22 cellular contexts compared by ENCODE assay signal in genomic region chr2:231039294-231039664, GRCh38. TPM values are rescaled to one million over a fixed set of nuclear protein-coding genes. Genes with fewer than 3 reads are reported as not detected.
A peak's percentile ranks its signal among the peaks of the same experiment; 100 is the strongest.
DNase-seq lines count a peak whose midpoint lies in the region; ATAC-seq and TF ChIP-seq lines count a peak whose summit lies in the region.
"Had no signal": no experiment of that assay in that cellular context is flagged by ENCODE, and none has a peak within 500 bp of the region (broad histone marks: within the 10 kb centered on the region; RNA-seq: fewer than 3 reads in every experiment).

No MANE protein-coding gene starts in this region.

- peaks cover 69% of the 10 kb centered on the region for H3K27me3 Mint-ChIP-seq in CD4-positive, alpha-beta T cell
- peaks cover 29 to 71% (median 55%) of the 10 kb centered on the region in 5 donors for H3K27me3 Mint-ChIP-seq in naive thymus-derived CD8-positive, alpha-beta T cell

- no peaks in the 10 kb centered on the region for H3K9me3 Mint-ChIP-seq in CD4-positive, alpha-beta T cell
- no peaks in the 10 kb centered on the region for H3K9me3 Mint-ChIP-seq in naive thymus-derived CD8-positive, alpha-beta T cell
- H3K9me3 Mint-ChIP-seq: CD4-positive, alpha-beta memory T cell had no signal

- H3K4me3 Mint-ChIP-seq in CD4-positive, alpha-beta T cell: peak overlapping the region; percentile 15
- peak overlapping the region in 1 of 10 donors; percentile 47 for H3K4me3 Mint-ChIP-seq in naive thymus-derived CD8-positive, alpha-beta T cell

- H3K36me3 ChIP-seq in right lobe of liver: peaks cover 0 to 33% (median 8%) of the 10 kb centered on the region in 4 donors
- no peaks in the 10 kb centered on the region for H3K36me3 ChIP-seq in esophagus muscularis mucosa
- H3K36me3 ChIP-seq: SJSA1 had no signal

- WGBS in right lobe of liver (ENCODE audit: insufficient coverage, low coverage, low lambda C conversion rate, missing lambda C conversion rate): 36% methylated on average over 4 of the region's 6 CpGs
- WGBS in esophagus muscularis mucosa: 85% methylated on average over 4 of the region's 6 CpGs

- H3K27me3 ChIP-seq in CD4-positive, alpha-beta T cell (ENCODE audit: control insufficient read depth, insufficient read depth, low read length): peaks cover 61% of the 10 kb centered on the region
- H3K27me3 ChIP-seq in dorsolateral prefrontal cortex: no peaks in the 10 kb centered on the region
- no peaks in the 10 kb centered on the region for H3K27me3 ChIP-seq in right lobe of liver
- H3K27me3 ChIP-seq in esophagus muscularis mucosa: peaks cover 0 to 81% (median 39%) of the 10 kb centered on the region in 4 donors

- TF ChIP-seq POLR2A in right lobe of liver (IDR thresholded peaks at IDR 0.05) (no peak), esophagus muscularis mucosa (IDR thresholded peaks at IDR 0.05; ENCODE audit: low read depth) (no peak)

- CTCF ChIA-PET in CD4-positive, alpha-beta T cell (lab: Charles Lee): interaction anchor here (0.8 kb wide), 1 partner anchor 14 kb away, joined by 3 read pairs; no protein-coding TSS in a partner anchor

- ATAC-seq in CD4-positive, alpha-beta T cell (ENCODE audit: poor library complexity): no peak
- ATAC-seq in right lobe of liver: peak in 2 of 4 donors; percentile 5 to 17
- no peak for ATAC-seq in naive thymus-derived CD8-positive, alpha-beta T cell
- ATAC-seq: HCT116 had no signal

- H3K4me1 Mint-ChIP-seq in CD4-positive, alpha-beta T cell (ENCODE audit: low read depth): no peaks in the 10 kb centered on the region
- peaks cover 2 to 10% (median 7%) of the 10 kb centered on the region in 4 donors for H3K4me1 Mint-ChIP-seq in naive thymus-derived CD8-positive, alpha-beta T cell

- no peak for TF ChIP-seq CTCF in CD4-positive, alpha-beta T cell (IDR thresholded peaks at IDR 0.05)
- no peak for TF ChIP-seq CTCF in dorsolateral prefrontal cortex (IDR thresholded peaks at IDR 0.05 in 54 of 56, conservative IDR thresholded peaks at IDR 0.05 in 2 of 56; ENCODE audit: low read depth in 1 of 56, partially characterized antibody in 56 of 56)
- TF ChIP-seq CTCF in right lobe of liver (IDR thresholded peaks at IDR 0.05): no peak
- no peak for TF ChIP-seq CTCF in esophagus muscularis mucosa (IDR thresholded peaks at IDR 0.05)

- no peak for DNase-seq in CD4-positive, alpha-beta T cell
- no peak for DNase-seq in dorsolateral prefrontal cortex
- DNase-seq in right lobe of liver: no peak
- no peak for DNase-seq in NCI-H774 (lab: John Stamatoyannopoulos, UW)
- no peak for DNase-seq in naive thymus-derived CD8-positive, alpha-beta T cell
- DNase-seq in esophagus muscularis mucosa (ENCODE audit: extremely low spot score): no peak
- DNase-seq: CD4-positive, alpha-beta memory T cell; DMS53; EL; GF-D8; Karpas-422; NCI-H1694; NCI-H2081; NCI-H526; OCI-M1 had no signal

- no peak for TF ChIP-seq EP300 in esophagus muscularis mucosa (IDR thresholded peaks at IDR 0.05)

- intact Hi-C loops in CD4-positive, alpha-beta T cell (cut with DNase I, micrococcal nuclease): no loop called here
- intact Hi-C loops in dorsolateral prefrontal cortex (cut with DNase I): loop anchor here (2.0 to 10.0 kb wide), 5 partner anchors 14 to 324 kb away; partner anchors contain the start of genes CAB39 (in 1 of the 2) and ITM2C (in 1 of the 2)
- intact Hi-C loops in right lobe of liver (cut with DNase I): no loop called here
- intact Hi-C loops in esophagus muscularis mucosa (cut with DNase I): no loop called here

- H3K27ac ChIP-seq in CD4-positive, alpha-beta T cell (ENCODE audit: low read depth, low read length): no peak overlapping the region
- peak overlapping the region in 55 of 59 donors; percentile 4 to 96 (median 91) for H3K27ac ChIP-seq in dorsolateral prefrontal cortex
- peak overlapping the region in 2 of 3 donors; percentile 46 to 89 for H3K27ac ChIP-seq in right lobe of liver
- H3K27ac ChIP-seq in temporal lobe (ENCODE audit: low read depth, low read length): peak overlapping the region; percentile 36
- no peak overlapping the region for H3K27ac ChIP-seq in esophagus muscularis mucosa (replicated peaks in 1 of 4)
- H3K27ac ChIP-seq: SJSA1 had no signal

- H3K4me3 ChIP-seq in dorsolateral prefrontal cortex (peak overlapping the region in 51 of 59 donors; percentile 19 to 81 (median 71)), right lobe of liver (peak overlapping the region; percentile 62 to 91 (median 84)), esophagus muscularis mucosa (no peak overlapping the region)
- H3K4me3 ChIP-seq: SJSA1 had no signal

- no peaks in the 10 kb centered on the region for H3K9me3 ChIP-seq in CD4-positive, alpha-beta T cell (ENCODE audit: control insufficient read depth, low read length)
- H3K9me3 ChIP-seq in right lobe of liver: no peaks in the 10 kb centered on the region
- no peaks in the 10 kb centered on the region for H3K9me3 ChIP-seq in esophagus muscularis mucosa
- H3K9me3 ChIP-seq: SJSA1 had no signal

- H3K4me1 ChIP-seq in right lobe of liver: peaks cover 0 to 63% (median 15%) of the 10 kb centered on the region in 4 donors
- H3K4me1 ChIP-seq in esophagus muscularis mucosa: peaks cover 0 to 17% (median 12%) of the 10 kb centered on the region in 4 donors

- POLR2A ChIA-PET in CD4-positive, alpha-beta T cell (lab: Charles Lee): no interaction called here
- POLR2A ChIA-PET in naive thymus-derived CD8-positive, alpha-beta T cell (lab: Charles Lee): interaction anchor here (1.0 kb wide), 1 partner anchor 8 kb away, joined by 4 read pairs; no protein-coding TSS in a partner anchor

- H3K36me3 Mint-ChIP-seq in CD4-positive, alpha-beta T cell (ENCODE audit: low read depth): no peaks in the 10 kb centered on the region
- no peaks in the 10 kb centered on the region for H3K36me3 Mint-ChIP-seq in naive thymus-derived CD8-positive, alpha-beta T cell
- H3K36me3 Mint-ChIP-seq: CD4-positive, alpha-beta memory T cell had no signal

- H3K27ac Mint-ChIP-seq in CD4-positive, alpha-beta T cell: no peak overlapping the region
- peak overlapping the region in 1 of 10 donors; percentile 40 for H3K27ac Mint-ChIP-seq in naive thymus-derived CD8-positive, alpha-beta T cell
- H3K27ac Mint-ChIP-seq: CD4-positive, alpha-beta memory T cell had no signal

RNA-seq across cellular contexts. Expression of gene C2orf72, which starts 2.0 kb away (rescaled TPM):
- total RNA-seq in CD4-positive, alpha-beta T cell: not detected
- total RNA-seq in dorsolateral prefrontal cortex: 100 to 1,000 TPM in 9 of 120 experiments, 10 to 100 TPM in 111; 46.0 to 121 (median 74.5) TPM
- 100 to 1,000 TPM in 2 of 6 experiments, 10 to 100 TPM in 4; 76.0 to 167 (median 85.9) TPM for total RNA-seq in right lobe of liver
- total RNA-seq in temporal lobe: 31.0 TPM
- total RNA-seq in naive thymus-derived CD8-positive, alpha-beta T cell: not detected
- polyA plus RNA-seq in naive thymus-derived CD8-positive, alpha-beta T cell: not detected
- total RNA-seq in esophagus muscularis mucosa: under 1 TPM in 3 of 4 donors, not detected in 1; 0.06 to 0.83 (median 0.17) TPM
- total RNA-seq: A673; CD4-positive, alpha-beta memory T cell; SJSA1 had no signal
- polyA plus RNA-seq: CD4-positive, alpha-beta memory T cell had no signal

RNA-seq across cellular contexts. Expression of gene PSMD1, which starts 17.4 kb away (rescaled TPM):
- total RNA-seq in CD4-positive, alpha-beta T cell: 10 to 100 TPM; 27.9 to 31.3 TPM
- total RNA-seq in dorsolateral prefrontal cortex: 100 to 1,000 TPM in 101 of 120 experiments, 10 to 100 TPM in 19; 86.5 to 175 (median 121) TPM
- 10 to 100 TPM; 46.4 to 62.3 (median 55.5) TPM for total RNA-seq in right lobe of liver
- 82.9 TPM for total RNA-seq in temporal lobe
- total RNA-seq in naive thymus-derived CD8-positive, alpha-beta T cell: 10 to 100 TPM; 41.6 to 46.0 TPM
- 10 to 100 TPM; 43.0 to 54.3 (median 48.3) TPM for polyA plus RNA-seq in naive thymus-derived CD8-positive, alpha-beta T cell
- total RNA-seq in esophagus muscularis mucosa: 10 to 100 TPM; 47.3 to 55.2 (median 52.3) TPM

RNA-seq across cellular contexts. Expression of gene SPATA3, which starts 43.4 kb away (rescaled TPM):
- not detected for total RNA-seq in CD4-positive, alpha-beta T cell
- total RNA-seq in dorsolateral prefrontal cortex (under 1 TPM in 6 of 120 experiments, not detected in 114; 0.37 to 0.81 (median 0.63) TPM), right lobe of liver (not detected), temporal lobe (not detected), esophagus muscularis mucosa (not detected)
- total RNA-seq in naive thymus-derived CD8-positive, alpha-beta T cell: not detected
- polyA plus RNA-seq in naive thymus-derived CD8-positive, alpha-beta T cell: not detected
- total RNA-seq: A673; CD4-positive, alpha-beta memory T cell; H1; M059J; SJSA1 had no signal
- polyA plus RNA-seq: BJ; CD4-positive, alpha-beta memory T cell; H1 had no signal

Comparison
In these comparisons a context has a peak if more than half of its experiments do, and no peak if none do; other contexts are left out.
1. H3K27ac ChIP-seq: peak in dorsolateral prefrontal cortex (55 of 59), right lobe of liver (2 of 3) and temporal lobe (single experiment); none in CD4-positive, alpha-beta T cell (single experiment) and esophagus muscularis mucosa (0 of 4).
2. H3K4me3 ChIP-seq: peak in dorsolateral prefrontal cortex (51 of 59) and right lobe of liver (3 of 3); none in esophagus muscularis mucosa (0 of 4).
3. RNA of gene C2orf72, which starts 2.0 kb away (total RNA-seq): 76.0 to 167 TPM in right lobe of liver, 46.0 to 121 TPM in dorsolateral prefrontal cortex and 31.0 TPM in temporal lobe (single experiment); 0.06 to 0.83 TPM in esophagus muscularis mucosa, not detected in CD4-positive, alpha-beta T cell and not detected in naive thymus-derived CD8-positive, alpha-beta T cell; every median in the first group is over 10 times any median in the second.
4. intact Hi-C loops: an anchor here in dorsolateral prefrontal cortex (2.0 to 10.0 kb wide); none called in CD4-positive, alpha-beta T cell, right lobe of liver and esophagus muscularis mucosa.